In the genomic region with DNA sequence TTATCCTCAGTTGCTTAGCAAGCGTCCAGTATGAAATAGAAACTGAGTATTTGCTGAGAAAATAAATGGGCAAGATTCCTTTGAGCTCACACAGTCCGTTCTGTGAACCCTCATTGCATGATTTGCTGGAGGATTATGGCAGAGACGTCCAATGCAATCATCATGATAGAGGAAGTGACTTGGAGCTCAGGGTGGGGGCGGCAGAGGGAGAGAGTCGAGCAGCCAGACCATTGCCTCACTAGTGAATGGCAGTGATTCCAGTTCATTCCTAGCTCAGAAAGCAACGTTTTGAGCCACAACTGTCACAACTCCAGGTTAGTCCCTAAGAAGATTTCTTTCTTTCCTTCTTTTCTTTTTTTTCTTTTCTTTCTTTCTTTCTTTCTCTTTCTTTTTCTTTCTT, we compare ENCODE assay signal across 8 cellular contexts. TPM values are rescaled to one million over a fixed set of nuclear protein-coding genes. Genes with fewer than 3 reads are reported as not detected.
A peak's percentile ranks its signal among the peaks of the same experiment; 100 is the strongest.
DNase-seq lines count a peak whose midpoint lies in the region; ATAC-seq and TF ChIP-seq lines count a peak whose summit lies in the region.

No MANE protein-coding gene starts in this region.

- intact Hi-C loops in right cardiac atrium (cut with DNase I) = loop anchor here in 2 of 4 donors (5.0 to 10.0 kb wide), 2 partner anchors 60 to 192 kb away; no protein-coding TSS in a partner anchor

- 12% methylated on average over 6 of the region's 6 CpGs for WGBS in right cardiac atrium

- no peaks in the 10 kb centered on the region for H3K27me3 ChIP-seq in right cardiac atrium (ENCODE audit: control insufficient read depth, insufficient read depth)

- H3K27me3 Mint-ChIP-seq in activated T-cell treated with anti-CD3 and anti-CD28 coated beads, Interleukin-2, amount 50 U/mL, for 4 hours (ENCODE audit: low read depth) = no peaks in the 10 kb centered on the region
- H3K27me3 Mint-ChIP-seq in stimulated activated naive B cell treated with anti-CD40 and anti-IgM and Interleukin-4, amounts not matched to agents 10 μg/mL and 1 μg/mL and 100 μg/mL, for 72 hours = no peaks in the 10 kb centered on the region
- H3K27me3 Mint-ChIP-seq in immature natural killer cell (ENCODE audit: low read depth in 3 of 3) = peaks cover 3 to 4% (median 3%) of the 10 kb centered on the region in 3 donors

- H3K36me3 Mint-ChIP-seq in activated T-cell treated with anti-CD3 and anti-CD28 coated beads, Interleukin-2, amount 50 U/mL, for 4 hours (ENCODE audit: insufficient read depth) = no peaks in the 10 kb centered on the region
- H3K36me3 Mint-ChIP-seq in stimulated activated naive B cell treated with anti-CD40 and anti-IgM and Interleukin-4, amounts not matched to agents 10 μg/mL and 1 μg/mL and 100 μg/mL, for 72 hours = no peaks in the 10 kb centered on the region
- H3K36me3 Mint-ChIP-seq in immature natural killer cell = no peaks in the 10 kb centered on the region

- H3K27ac ChIP-seq in right cardiac atrium (ENCODE audit: low read length) = no peak overlapping the region

- H3K4me1 ChIP-seq in right cardiac atrium (ENCODE audit: control insufficient read depth, insufficient read depth, low read length) = no peaks in the 10 kb centered on the region

- ATAC-seq in activated T-cell treated with anti-CD3 and anti-CD28 coated beads, Interleukin-2, amount 50 U/mL, for 4 hours = peak in 1 of 2 donors; percentile 24
- peak; percentile 73 to 81 for ATAC-seq in right cardiac atrium
- peak; percentile 90 to 94 for ATAC-seq in stimulated activated naive B cell treated with anti-CD40 and anti-IgM and Interleukin-4, amounts not matched to agents 10 μg/mL and 1 μg/mL and 100 μg/mL, for 72 hours (replicated peaks)

- H3K4me1 Mint-ChIP-seq in activated T-cell treated with anti-CD3 and anti-CD28 coated beads, Interleukin-2, amount 50 U/mL, for 4 hours (ENCODE audit: low read depth) = peaks cover 39% of the 10 kb centered on the region
- peaks cover 36 to 56% of the 10 kb centered on the region in 2 donors for H3K4me1 Mint-ChIP-seq in stimulated activated naive B cell treated with anti-CD40 and anti-IgM and Interleukin-4, amounts not matched to agents 10 μg/mL and 1 μg/mL and 100 μg/mL, for 72 hours
- H3K4me1 Mint-ChIP-seq in immature natural killer cell = no peaks in the 10 kb centered on the region

- peak overlapping the region; percentile 90 for H3K27ac Mint-ChIP-seq in stimulated activated naive B cell treated with anti-CD40 and anti-IgM and Interleukin-4, amounts not matched to agents 10 μg/mL and 1 μg/mL and 100 μg/mL, for 72 hours
- H3K27ac Mint-ChIP-seq in immature natural killer cell = no peak overlapping the region

- peaks cover 5% of the 10 kb centered on the region for H3K9me3 Mint-ChIP-seq in activated T-cell treated with anti-CD3 and anti-CD28 coated beads, Interleukin-2, amount 50 U/mL, for 4 hours
- H3K9me3 Mint-ChIP-seq in stimulated activated naive B cell treated with anti-CD40 and anti-IgM and Interleukin-4, amounts not matched to agents 10 μg/mL and 1 μg/mL and 100 μg/mL, for 72 hours = peaks cover 0 to 3% of the 10 kb centered on the region in 2 donors
- H3K9me3 Mint-ChIP-seq in immature natural killer cell = no peaks in the 10 kb centered on the region

- TF ChIP-seq CTCF in AG09319 (IDR thresholded peaks at IDR 0.05; ENCODE audit: low read depth, low read length) = peak; percentile 2

- peak overlapping the region; percentile 63 for H3K4me3 Mint-ChIP-seq in activated T-cell treated with anti-CD3 and anti-CD28 coated beads, Interleukin-2, amount 50 U/mL, for 4 hours
- H3K4me3 Mint-ChIP-seq in stimulated activated naive B cell treated with anti-CD40 and anti-IgM and Interleukin-4, amounts not matched to agents 10 μg/mL and 1 μg/mL and 100 μg/mL, for 72 hours = peak overlapping the region; percentile 72
- H3K4me3 Mint-ChIP-seq in immature natural killer cell = no peak overlapping the region

- no peak overlapping the region for H3K4me3 ChIP-seq in right cardiac atrium (ENCODE audit: low read length)

- peak; percentile 36 for DNase-seq in AG09319 (ENCODE audit: extremely low read depth, low read depth)
- peak; percentile 47 for DNase-seq in LHCN-M2 (ENCODE audit: low read depth)
- DNase-seq in activated T-cell treated with anti-CD3 and anti-CD28 coated beads, Interleukin-2, amount 50 U/mL, for 4 hours = peak; percentile 23
- DNase-seq in right cardiac atrium = peak; percentile 47 to 79 (median 73)
- peak; percentile 20 for DNase-seq in stimulated activated naive B cell treated with anti-CD40 and anti-IgM and Interleukin-4, amounts not matched to agents 10 μg/mL and 1 μg/mL and 100 μg/mL, for 72 hours
- DNase-seq in activated CD4-positive, CD25-positive, alpha-beta regulatory T cell (lab: John Stamatoyannopoulos, UW) = no peak
- no peak for DNase-seq in DMS53 treated with DMSO at 0.1 percent for 48 hours (lab: John Stamatoyannopoulos, UW; ENCODE audit: unreplicated experiment)
- DNase-seq in immature natural killer cell = no peak

- no peaks in the 10 kb centered on the region for H3K9me3 ChIP-seq in right cardiac atrium (ENCODE audit: control insufficient read depth, low read length)

RNA-seq across cellular contexts. Expression of a gene that starts 27.5 kb away (rescaled TPM):
- total RNA-seq in LHCN-M2 (2014; rRNA removed) (not detected in 2 replicates), right cardiac atrium (1 to 10 TPM in 2 of 4 donors, under 1 TPM in 2; 0.40 to 2.0 (median 1.1) TPM)
- polyA plus RNA-seq in LHCN-M2 (2012) = 0.10 TPM
- total RNA-seq in activated T-cell treated with anti-CD3 and anti-CD28 coated beads, Interleukin-2, amount 50 U/mL, for 4 hours = 1 to 10 TPM in 2 of 3 donors, under 1 TPM in 1; 0.96 to 2.5 (median 1.2) TPM
- polyA plus RNA-seq in right cardiac atrium (1.8 TPM), immature natural killer cell (1 to 10 TPM in 2 of 3 donors, not detected in 1; 1.8 to 2.2 TPM)

RNA-seq across cellular contexts. Expression of a gene that starts 28.9 kb away (rescaled TPM):
- total RNA-seq in LHCN-M2 (2014; rRNA removed) = 34.9 and 35.1 TPM in 2 replicates
- polyA plus RNA-seq in LHCN-M2 (2012) = 20.3 TPM
- 100 to 1,000 TPM; 128 to 153 (median 142) TPM for total RNA-seq in activated T-cell treated with anti-CD3 and anti-CD28 coated beads, Interleukin-2, amount 50 U/mL, for 4 hours
- total RNA-seq in right cardiac atrium = 10 to 100 TPM; 10.9 to 23.1 (median 17.7) TPM
- polyA plus RNA-seq in right cardiac atrium = 11.2 TPM
- 100 to 1,000 TPM; 166 to 280 (median 170) TPM for polyA plus RNA-seq in immature natural killer cell

Comparison
In these comparisons a context has a peak if more than half of its experiments do, and no peak if none do; other contexts are left out.
1. DNase-seq: peak in AG09319 (single experiment), LHCN-M2 (single experiment), activated T-cell treated with anti-CD3 and anti-CD28 coated beads, Interleukin-2, amount 50 U/mL, for 4 hours (single experiment), right cardiac atrium (3 of 3) and stimulated activated naive B cell treated with anti-CD40 and anti-IgM and Interleukin-4, amounts not matched to agents 10 μg/mL and 1 μg/mL and 100 μg/mL, for 72 hours (single experiment); none in activated CD4-positive, CD25-positive, alpha-beta regulatory T cell (0 of 4), DMS53 treated with DMSO at 0.1 percent for 48 hours (single experiment) and immature natural killer cell (0 of 3).
2. H3K4me3 Mint-ChIP-seq: peak in activated T-cell treated with anti-CD3 and anti-CD28 coated beads, Interleukin-2, amount 50 U/mL, for 4 hours (single experiment) and stimulated activated naive B cell treated with anti-CD40 and anti-IgM and Interleukin-4, amounts not matched to agents 10 μg/mL and 1 μg/mL and 100 μg/mL, for 72 hours (2 of 2); none in immature natural killer cell (0 of 5).